In the genomic region with DNA sequence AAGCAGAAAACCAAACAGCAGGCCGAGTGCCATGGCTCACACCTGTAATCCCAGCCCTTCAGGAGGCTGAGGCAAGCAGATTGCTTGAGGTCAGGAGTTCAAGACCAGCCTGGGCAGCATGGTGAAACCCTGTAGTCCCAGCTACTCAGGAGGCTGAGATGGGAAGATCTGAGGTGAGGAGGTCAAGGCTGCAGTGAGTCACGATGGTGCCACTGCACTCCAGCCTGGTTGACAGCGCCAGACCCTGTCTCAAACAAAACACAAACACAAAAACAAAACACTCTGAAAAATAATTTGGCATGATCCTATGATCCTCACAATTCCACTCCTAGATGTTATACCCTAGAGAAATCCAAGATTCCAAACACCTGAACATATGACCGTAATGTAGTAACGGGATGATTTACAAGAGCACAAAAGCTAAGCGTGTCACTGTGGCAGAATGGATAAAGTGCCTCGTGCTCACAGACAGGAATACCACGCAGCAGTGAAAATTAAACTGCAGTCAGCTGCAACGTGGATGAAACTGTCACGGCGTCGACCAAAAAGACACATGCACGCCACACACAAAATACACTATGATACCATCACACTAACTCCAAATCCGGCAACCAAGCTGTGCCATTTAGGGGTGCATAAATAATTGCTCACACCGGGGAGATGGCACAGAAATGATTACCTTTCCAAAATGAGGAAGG, we compare ENCODE assay signal across 9 cellular contexts. TPM values are rescaled to one million over a fixed set of nuclear protein-coding genes. Genes with fewer than 3 reads are reported as not detected.
DNase-seq lines count a peak whose midpoint lies in the region; ATAC-seq and TF ChIP-seq lines count a peak whose summit lies in the region.
"Had no signal": no experiment of that assay in that cellular context is flagged by ENCODE, and none has a peak within 500 bp of the region (broad histone marks: within the 10 kb centered on the region; RNA-seq: fewer than 3 reads in every experiment).

No MANE protein-coding gene starts in this region.

- peak overlapping the region; percentile 96; the same call in 1 of the 2 replicates for H3K9ac ChIP-seq in MM.1S (ENCODE audit: low read length)

- H3K27me3 ChIP-seq in CD4-positive, alpha-beta memory T cell (ENCODE audit: insufficient read depth, low read length): no peaks in the 10 kb centered on the region
- no peaks in the 10 kb centered on the region for H3K27me3 ChIP-seq in MM.1S (replicated peaks; ENCODE audit: insufficient read depth, low read length)

- H3K27me3 Mint-ChIP-seq in CD4-positive, alpha-beta memory T cell: no peaks in the 10 kb centered on the region
- no peaks in the 10 kb centered on the region for H3K27me3 Mint-ChIP-seq in dendritic cell treated with granulocyte-macrophage colony-stimulating factor and Interleukin-4, amounts not matched to agents 40 ng/mL and 50 ng/mL, for 4 days
- H3K27me3 Mint-ChIP-seq in nephron progenitor cell (ENCODE audit: low read depth, poor library complexity): peaks cover 19% of the 10 kb centered on the region

- no peaks in the 10 kb centered on the region for H3K36me3 ChIP-seq in CD4-positive, alpha-beta memory T cell (ENCODE audit: insufficient read depth, low read length)
- H3K36me3 ChIP-seq in MM.1S (replicated peaks; ENCODE audit: insufficient read depth, low read length): peaks cover 3% of the 10 kb centered on the region; the same call in 1 of the 2 replicates

- intact Hi-C loops in CD4-positive, alpha-beta memory T cell (cut with micrococcal nuclease): loop anchor here (5.0 to 10.0 kb wide), 2 partner anchors 132 to 1285 kb away; a partner anchor contains a TSS
- intact Hi-C loops in dendritic cell treated with granulocyte-macrophage colony-stimulating factor and Interleukin-4, amounts not matched to agents 40 ng/mL and 50 ng/mL, for 4 days (cut with micrococcal nuclease): loop anchor here (10.0 kb wide), 1 partner anchor 292 kb away; a partner anchor contains a TSS

- peaks cover 0 to 4% (median 0%) of the 10 kb centered on the region in 8 donors for H3K9me3 Mint-ChIP-seq in CD4-positive, alpha-beta memory T cell
- H3K9me3 Mint-ChIP-seq in dendritic cell treated with granulocyte-macrophage colony-stimulating factor and Interleukin-4, amounts not matched to agents 40 ng/mL and 50 ng/mL, for 4 days: no peaks in the 10 kb centered on the region
- peaks cover 14% of the 10 kb centered on the region for H3K9me3 Mint-ChIP-seq in nephron progenitor cell

- no peak overlapping the region for H2AFZ ChIP-seq in MM.1S (ENCODE audit: low read length)

- H3K4me1 ChIP-seq in CD4-positive, alpha-beta memory T cell (ENCODE audit: insufficient read depth, low read length): peaks cover 39% of the 10 kb centered on the region
- H3K4me1 ChIP-seq in MM.1S (ENCODE audit: low read length): peaks cover 8% of the 10 kb centered on the region; the same call in 1 of the 2 replicates

- peak overlapping the region; percentile 65 to 97 (median 95) for H3K27ac Mint-ChIP-seq in CD4-positive, alpha-beta memory T cell
- H3K27ac Mint-ChIP-seq in dendritic cell treated with granulocyte-macrophage colony-stimulating factor and Interleukin-4, amounts not matched to agents 40 ng/mL and 50 ng/mL, for 4 days: peak overlapping the region; percentile 91
- no peak overlapping the region for H3K27ac Mint-ChIP-seq in nephron progenitor cell

- no peak for DNase-seq in CD4-positive, alpha-beta memory T cell
- no peak for DNase-seq in MM.1S
- no peak for DNase-seq in nephron progenitor cell
- DNase-seq in stimulated activated CD4-positive, alpha-beta T cell treated with anti-CD3 and anti-CD28 coated beads, Interleukin-4, amount 100 ng/mL, for 24 hours: no peak
- no peak for DNase-seq in DMS53 (lab: John Stamatoyannopoulos, UW)
- DNase-seq in NCI-H526 (lab: John Stamatoyannopoulos, UW): no peak
- DNase-seq: T-helper 9 cell had no signal

- peaks cover 42 to 57% (median 44%) of the 10 kb centered on the region in 4 donors for H3K4me1 Mint-ChIP-seq in CD4-positive, alpha-beta memory T cell
- H3K4me1 Mint-ChIP-seq in dendritic cell treated with granulocyte-macrophage colony-stimulating factor and Interleukin-4, amounts not matched to agents 40 ng/mL and 50 ng/mL, for 4 days (ENCODE audit: low read depth): peaks cover 50% of the 10 kb centered on the region
- peaks cover 26% of the 10 kb centered on the region for H3K4me1 Mint-ChIP-seq in nephron progenitor cell

- no peaks in the 10 kb centered on the region; the same call in 1 of the 2 replicates for H4K20me1 ChIP-seq in MM.1S (ENCODE audit: insufficient read depth, low read length)

- TF ChIP-seq CTCF in MM.1S (IDR thresholded peaks at IDR 0.05; ENCODE audit: low read length) (no peak), nephron progenitor cell (IDR thresholded peaks at IDR 0.05) (no peak)

- CTCF ChIA-PET in CD4-positive, alpha-beta memory T cell (lab: Charles Lee; ENCODE audit: partially characterized antibody): no interaction called here

- H3F3A ChIP-seq in MM.1S (ENCODE audit: insufficient read depth, low read length): peaks cover 8% of the 10 kb centered on the region; the same call in 1 of the 2 replicates

- H3K79me2 ChIP-seq in MM.1S (ENCODE audit: low read length): peaks cover 67% of the 10 kb centered on the region

- H3K4me3 ChIP-seq in CD4-positive, alpha-beta memory T cell (ENCODE audit: low read length in 2 of 2): peak overlapping the region; percentile 39 to 94
- H3K4me3 ChIP-seq in MM.1S (ENCODE audit: low read length): peak overlapping the region; percentile 100; the same call in 1 of the 2 replicates

- no peaks in the 10 kb centered on the region for H3K9me3 ChIP-seq in CD4-positive, alpha-beta memory T cell (ENCODE audit: control insufficient read depth in 1 of 2, low read length in 2 of 2)
- H3K9me3 ChIP-seq in MM.1S (replicated peaks; ENCODE audit: insufficient read depth, low read length): no peaks in the 10 kb centered on the region

- no peaks in the 10 kb centered on the region for H3K9me2 ChIP-seq in MM.1S (replicated peaks; ENCODE audit: insufficient read depth, low read length)

- peak overlapping the region; percentile 76 for H3K4me2 ChIP-seq in MM.1S (ENCODE audit: low read depth, low read length)

- peaks cover 13 to 40% of the 10 kb centered on the region in 2 donors for H3K36me3 Mint-ChIP-seq in CD4-positive, alpha-beta memory T cell
- peaks cover 58% of the 10 kb centered on the region for H3K36me3 Mint-ChIP-seq in dendritic cell treated with granulocyte-macrophage colony-stimulating factor and Interleukin-4, amounts not matched to agents 40 ng/mL and 50 ng/mL, for 4 days (ENCODE audit: low read depth)
- peaks cover 48% of the 10 kb centered on the region for H3K36me3 Mint-ChIP-seq in nephron progenitor cell (ENCODE audit: low read depth)

- peak overlapping the region; percentile 86 to 96 (median 92) for H3K4me3 Mint-ChIP-seq in CD4-positive, alpha-beta memory T cell
- peak overlapping the region; percentile 84 for H3K4me3 Mint-ChIP-seq in dendritic cell treated with granulocyte-macrophage colony-stimulating factor and Interleukin-4, amounts not matched to agents 40 ng/mL and 50 ng/mL, for 4 days
- peak overlapping the region; percentile 95 for H3K4me3 Mint-ChIP-seq in nephron progenitor cell

- ATAC-seq in HG02973 (IDR thresholded peaks at IDR 0.05; ENCODE audit: unreplicated experiment): no peak

- peak overlapping the region; percentile 95 for H3K27ac ChIP-seq in CD4-positive, alpha-beta memory T cell (ENCODE audit: low read depth, low read length)
- no peak overlapping the region for H3K27ac ChIP-seq in MM.1S (ENCODE audit: low read length)

- POLR2A ChIA-PET in CD4-positive, alpha-beta memory T cell (lab: Charles Lee; ENCODE audit: partially characterized antibody): no interaction called here

RNA-seq across cellular contexts. Expression of a gene that starts 1.7 kb away (rescaled TPM):
- total RNA-seq in CD4-positive, alpha-beta memory T cell: 10 to 100 TPM; 47.0 to 48.3 TPM
- polyA plus RNA-seq in CD4-positive, alpha-beta memory T cell: 10 to 100 TPM; 12.1 to 37.5 TPM

RNA-seq across cellular contexts. Expression of a gene that starts 52.0 kb away (rescaled TPM):
- not detected for total RNA-seq in CD4-positive, alpha-beta memory T cell
- polyA plus RNA-seq in CD4-positive, alpha-beta memory T cell: not detected
